ENCODE assay signal across 13 cellular contexts in the genomic region with DNA sequence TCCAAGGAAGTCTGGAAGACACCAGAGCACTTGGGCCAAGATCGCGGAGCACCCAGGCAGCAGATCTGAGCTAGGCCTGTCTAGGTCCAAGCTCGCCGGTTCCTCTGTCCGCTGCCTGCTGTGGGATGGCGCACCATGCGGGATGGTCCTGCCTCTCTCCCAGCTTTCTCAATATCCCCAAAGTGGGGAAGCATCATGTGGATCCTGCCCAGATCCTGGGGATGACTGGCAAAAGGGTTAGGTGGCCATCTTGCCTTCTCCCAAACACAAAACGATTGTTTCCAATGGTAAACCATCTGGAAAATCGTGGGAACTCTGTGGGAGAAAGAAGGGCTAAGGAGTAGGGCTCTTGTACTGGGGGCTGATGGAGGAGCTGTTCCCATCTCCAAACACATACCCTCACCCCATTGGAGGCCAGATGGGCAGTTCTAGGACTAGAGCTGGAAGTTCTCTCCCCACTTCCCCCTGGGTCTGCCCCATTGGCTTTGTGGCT. TPM values are rescaled to one million over a fixed set of nuclear protein-coding genes. Genes with fewer than 3 reads are reported as not detected.
DNase-seq lines count a peak whose midpoint lies in the region; ATAC-seq, FAIRE-seq and TF ChIP-seq lines count a peak whose summit lies in the region.
"Had no signal": no experiment of that assay in that cellular context is flagged by ENCODE, and none has a peak within 500 bp of the region (broad histone marks: within the 10 kb centered on the region; RNA-seq: fewer than 3 reads in every experiment).

No MANE protein-coding gene starts in this region.

- 91% methylated on average over 9 of the region's 9 CpGs; no CpG with 5 or more reads in 1 of the 2 experiments for WGBS in H1 (ENCODE audit: extremely low coverage in 1 of 2, insufficient coverage in 1 of 2, insufficient read length in 1 of 2, insufficient replicate concordance in 2 of 2, low coverage in 1 of 2, low lambda C conversion rate in 2 of 2, missing lambda C conversion rate in 1 of 2), 2 experiments
- no CpG with 5 or more reads among the region's 9 CpGs for WGBS in neuronal stem cell (ENCODE audit: extremely low coverage in 2 of 2, insufficient read length in 2 of 2, insufficient replicate concordance in 1 of 2), 2 donors

- CTCF ChIA-PET in H1 (lab: Charles Lee; ENCODE audit: partially characterized antibody), result interaction anchor here (0.7 to 5.9 kb wide), 14 partner anchors 10 to 376 kb away, joined by 3 to 50 read pairs (median 4); a partner anchor contains a TSS

- peak; percentile 30 for ATAC-seq in HG03066 (IDR thresholded peaks at IDR 0.05; ENCODE audit: low read depth, unreplicated experiment)
- ATAC-seq in GM21390 (IDR thresholded peaks at IDR 0.05; ENCODE audit: unreplicated experiment), result no peak
- ATAC-seq in HG03095 (IDR thresholded peaks at IDR 0.05; ENCODE audit: unreplicated experiment), result no peak

- DNase-seq in H1 (ENCODE audit: low read depth in 1 of 2, low spot score in 2 of 2), result no peak
- no peak for DNase-seq in neuronal stem cell (ENCODE audit: low spot score)
- DNase-seq in WERI-Rb-1, result no peak
- no peak for DNase-seq in G401 (ENCODE audit: low spot score)
- DNase-seq: activated effector memory CD4-positive, alpha-beta T cell treated with Interleukin-2 at 50 U/mL for 16 hours; DMS79 treated with DMSO at 0.1 percent for 48 hours; endodermal cell; NCI-H1105 treated with DMSO at 0.1 percent for 48 hours; NCI-H446 had no signal

- H3K79me2 ChIP-seq in H1 (ENCODE audit: control insufficient read depth in 1 of 2, insufficient read depth in 2 of 2, low read length in 2 of 2), result no peaks in the 10 kb centered on the region; a peak in 1 of 4 replicates

- H3K4me2 ChIP-seq in BLaER1 (peak overlapping the region; percentile 90), H1 (ENCODE audit: insufficient read depth in 1 of 2, low read depth in 2 of 2, low read length in 2 of 2) (no peak overlapping the region), neuronal stem cell (ENCODE audit: insufficient read depth, low read length, poor library complexity, severe bottlenecking) (no peak overlapping the region)

- H3K4me3 ChIP-seq in BLaER1 (0 out of 2 replicates have a peak overlapping the region, but pooled peaks have one; percentile 24), H1 (ENCODE audit: extremely low read depth in 1 of 4, insufficient read depth in 2 of 4, low read depth in 3 of 4, low read length in 4 of 4) (no peak overlapping the region), neuronal stem cell (ENCODE audit: low read length in 2 of 2) (no peak overlapping the region), WERI-Rb-1 (ENCODE audit: low read depth, low read length) (no peak overlapping the region)

- in situ Hi-C loops in G401 (cut with HindIII; ENCODE audit: low sequenced_read_pairs), result no loop called here

- H3K27me3 ChIP-seq in BLaER1 (no peaks in the 10 kb centered on the region), H1 (replicated peaks in 1 of 4; ENCODE audit: control insufficient read depth in 3 of 4, extremely low read depth in 1 of 4, insufficient read depth in 3 of 4, low read length in 3 of 4) (no peaks in the 10 kb centered on the region), neuronal stem cell (ENCODE audit: control insufficient read depth in 3 of 3, insufficient read depth in 3 of 3, low read depth in 1 of 3, low read length in 3 of 3) (peaks cover 0 to 18% (median 0%) of the 10 kb centered on the region in 3 experiments), WERI-Rb-1 (ENCODE audit: insufficient read depth, low read depth, severe bottlenecking) (no peaks in the 10 kb centered on the region)

- H3K9me3 ChIP-seq in BLaER1 (no peaks in the 10 kb centered on the region), H1 (ENCODE audit: insufficient read depth in 2 of 2, low read depth in 1 of 2, low read length in 1 of 2) (no peaks in the 10 kb centered on the region), neuronal stem cell (replicated peaks in 1 of 2; ENCODE audit: control insufficient read depth in 2 of 2, insufficient read depth in 1 of 2, low read depth in 1 of 2, low read length in 2 of 2) (no peaks in the 10 kb centered on the region), WERI-Rb-1 (ENCODE audit: severe bottlenecking) (no peaks in the 10 kb centered on the region)

- POLR2A ChIA-PET in H1 (lab: Charles Lee; ENCODE audit: partially characterized antibody), result interaction anchor here (0.7 to 7.9 kb wide), 11 partner anchors 9 to 49 kb away, joined by 3 to 56 read pairs (median 3); a partner anchor contains a TSS

- H2BK5ac ChIP-seq in H1 (ENCODE audit: low read depth, low read length), result no peak overlapping the region
- H2BK5ac ChIP-seq in neuronal stem cell (ENCODE audit: low read length), result no peak overlapping the region

- H3K79me1 ChIP-seq in H1 (ENCODE audit: low read depth, low read length) (peaks cover 11% of the 10 kb centered on the region), neuronal stem cell (ENCODE audit: low read depth, low read length) (peaks cover 19% of the 10 kb centered on the region)

- H3K9ac ChIP-seq in BLaER1 (peak overlapping the region; percentile 48), H1 (replicated peaks in 1 of 4; ENCODE audit: extremely low read depth in 1 of 4, low read depth in 3 of 4, low read length in 3 of 4) (no peak overlapping the region), neuronal stem cell (ENCODE audit: low read depth, low read length, poor library complexity) (no peak overlapping the region)

- H3K18ac ChIP-seq in H1 (ENCODE audit: extremely low read depth, low read length), result peak overlapping the region; percentile 87; the same call in 1 of the 2 replicates
- peak overlapping the region; percentile 84 for H3K18ac ChIP-seq in neuronal stem cell (ENCODE audit: low read length)

- H3K14ac ChIP-seq in H1 (ENCODE audit: insufficient read length) (no peak overlapping the region), neuronal stem cell (ENCODE audit: low read length) (no peak overlapping the region)

- H4K91ac ChIP-seq in H1 (replicated peaks; ENCODE audit: insufficient read length, low read length) (no peak overlapping the region), neuronal stem cell (ENCODE audit: low read depth, low read length, poor library complexity) (peak overlapping the region; percentile 90)

- H4K8ac ChIP-seq in H1 (ENCODE audit: extremely low read depth, insufficient read depth, low read length) (peak overlapping the region; percentile 60; the same call in 1 of the 2 replicates), neuronal stem cell (ENCODE audit: low read depth, low read length) (peak overlapping the region; percentile 86)

- TF ChIP-seq RAD21 in H1 (IDR thresholded peaks at IDR 0.05 in 1 of 2, conservative IDR thresholded peaks at IDR 0.05 in 1 of 2; ENCODE audit: low read depth in 2 of 2, low read length in 2 of 2), result no peak

- H2BK120ac ChIP-seq in H1 (replicated peaks; ENCODE audit: low read depth, low read length) (no peak overlapping the region), neuronal stem cell (ENCODE audit: low read depth, low read length) (no peak overlapping the region)

- peaks cover 93% of the 10 kb centered on the region for H3K4me1 ChIP-seq in BLaER1
- peaks cover 3 to 50% (median 34%) of the 10 kb centered on the region in 4 experiments for H3K4me1 ChIP-seq in H1 (replicated peaks in 1 of 4; ENCODE audit: control insufficient read depth in 3 of 4, insufficient read depth in 4 of 4, low read length in 3 of 4)
- peaks cover 36 to 41% of the 10 kb centered on the region in 2 donors for H3K4me1 ChIP-seq in neuronal stem cell (ENCODE audit: control insufficient read depth in 2 of 2, insufficient read depth in 1 of 2, low read depth in 1 of 2, low read length in 2 of 2)

- H2BK15ac ChIP-seq in H1 (ENCODE audit: low read length) (no peak overlapping the region), neuronal stem cell (ENCODE audit: low read length) (peak overlapping the region; percentile 89)

- H3K56ac ChIP-seq in H1 (replicated peaks; ENCODE audit: insufficient read length, low read depth, low read length), result no peak overlapping the region

- no peaks in the 10 kb centered on the region; the same call in 1 of the 2 replicates for H3K23me2 ChIP-seq in H1 (ENCODE audit: low read depth, low read length)

- no peak for FAIRE-seq in H1 (lab: Jason Lieb, UNC)

- peak overlapping the region; percentile 72; the same call in 1 of the 2 replicates for H2BK20ac ChIP-seq in H1 (ENCODE audit: low read length)

- H2AK5ac ChIP-seq in H1 (ENCODE audit: low read depth, low read length) (peak overlapping the region; percentile 70; the same call in 1 of the 2 replicates), neuronal stem cell (ENCODE audit: low read depth, low read length) (peak overlapping the region; percentile 88)

- H4K20me1 ChIP-seq in BLaER1 (peaks cover 100% of the 10 kb centered on the region), H1 (replicated peaks in 1 of 2; ENCODE audit: control insufficient read depth in 1 of 2, insufficient read depth in 2 of 2, low read length in 2 of 2) (peaks cover 4 to 15% of the 10 kb centered on the region in 2 experiments)

- no peak for TF ChIP-seq POLR2A in H1 (IDR thresholded peaks at IDR 0.05; ENCODE audit: control extremely low read depth in 1 of 2, low read depth in 2 of 2, low read length in 2 of 2)

- H3K4ac ChIP-seq in H1 (replicated peaks; ENCODE audit: insufficient read length, low read depth, low read length) (no peak overlapping the region), neuronal stem cell (ENCODE audit: low read length) (no peak overlapping the region)

- H4K5ac ChIP-seq in H1 (ENCODE audit: insufficient read length, low read depth, low read length), result no peak overlapping the region

- H3K27ac ChIP-seq in BLaER1, result peak overlapping the region; percentile 81
- H3K27ac ChIP-seq in H1 (ENCODE audit: low read depth, low read length), result no peak overlapping the region
- no peak overlapping the region for H3K27ac ChIP-seq in neuronal stem cell (replicated peaks; ENCODE audit: low read length)
- H3K27ac ChIP-seq in WERI-Rb-1, result no peak overlapping the region; the same call in 1 of the 2 replicates

- no peak for TF ChIP-seq CTCF in H1 (IDR thresholded peaks at IDR 0.05; ENCODE audit: control extremely low read depth in 1 of 3, insufficient read depth in 1 of 3, low read depth in 1 of 3, low read length in 3 of 3)
- TF ChIP-seq CTCF in WERI-Rb-1 (IDR thresholded peaks at IDR 0.05; ENCODE audit: low read depth, low read length), result no peak

- H2AFZ ChIP-seq in H1 (ENCODE audit: low read length) (no peak overlapping the region), neuronal stem cell (ENCODE audit: low read length) (no peak overlapping the region)

- H2BK12ac ChIP-seq in H1 (ENCODE audit: low read depth, low read length), result 0 out of 2 replicates have a peak overlapping the region, but pooled peaks have one; percentile 72
- peak overlapping the region; percentile 80 for H2BK12ac ChIP-seq in neuronal stem cell (ENCODE audit: low read length)

- H3K36me3 ChIP-seq in BLaER1 (peaks cover 45% of the 10 kb centered on the region), H1 (ENCODE audit: control insufficient read depth in 2 of 4, insufficient read depth in 4 of 4, low read length in 3 of 4) (no peaks in the 10 kb centered on the region), neuronal stem cell (replicated peaks in 1 of 2; ENCODE audit: control insufficient read depth in 2 of 2, insufficient read depth in 2 of 2, low read length in 2 of 2) (no peaks in the 10 kb centered on the region), WERI-Rb-1 (peaks cover 13% of the 10 kb centered on the region)

- H3K23ac ChIP-seq in H1 (ENCODE audit: insufficient read length), result no peak overlapping the region
- H3K23ac ChIP-seq in neuronal stem cell (ENCODE audit: low read depth, low read length, poor library complexity), result no peak overlapping the region

- TF ChIP-seq EP300 in H1 (IDR thresholded peaks at IDR 0.05; ENCODE audit: borderline replicate concordance in 1 of 2, low read depth in 2 of 2, low read length in 2 of 2), result no peak

RNA-seq across cellular contexts. Expression of a gene that starts 8.9 kb away (rescaled TPM):
- total RNA-seq in H1 (2021; fragmentation: NEBNext Ultra II Directional; extraction: Animal tissue kit (Norgen Biotek cat#: 25700)), result 22.2 and 22.6 TPM in 2 replicates
- 23.9 and 27.0 TPM in 2 replicates for polyA plus RNA-seq in H1 (2011; rRNA removed)
- polyA plus RNA-seq in H1 (2011; cell fraction: cytosol; rRNA removed), result 30.9 TPM
- 34.6 TPM for polyA plus RNA-seq in H1 (2011; cell fraction: nucleus; rRNA removed)
- polyA plus RNA-seq in H1 (2012, experiment 1 of 2), result 18.6 to 28.0 TPM (median 26.1 TPM) in 4 replicates
- polyA plus RNA-seq in H1 (2012, experiment 2 of 2), result 15.9 TPM
- 14.0 TPM for polyA plus RNA-seq in H1 (2013, experiment 1 of 2)
- polyA plus RNA-seq in H1 (2013, experiment 2 of 2), result 14.8 TPM
- 26.9 and 27.6 TPM in 2 replicates for polyA minus RNA-seq in H1 (2011; rRNA and poly(A)+ RNA removed)
- polyA minus RNA-seq in H1 (2011; cell fraction: cytosol; rRNA and poly(A)+ RNA removed), result 15.3 TPM
- 13.2 TPM for polyA minus RNA-seq in H1 (2011; cell fraction: nucleus; rRNA and poly(A)+ RNA removed)
- polyA plus RNA-seq in neuronal stem cell (2013, experiment 1 of 2), result 7.8 TPM
- polyA plus RNA-seq in neuronal stem cell (2013, experiment 2 of 2), result 7.9 TPM
- total RNA-seq in G401 (2014; rRNA removed; shearing (Covaris generic)), result 14.8 and 18.9 TPM in 2 replicates

RNA-seq across cellular contexts. Expression of a gene that starts 39.6 kb away (rescaled TPM):
- total RNA-seq in H1 (2021; fragmentation: NEBNext Ultra II Directional; extraction: Animal tissue kit (Norgen Biotek cat#: 25700)), result 24.4 and 27.7 TPM in 2 replicates
- 35.1 and 42.4 TPM in 2 replicates for polyA plus RNA-seq in H1 (2011; rRNA removed)
- polyA plus RNA-seq in H1 (2011; cell fraction: cytosol; rRNA removed), result 27.6 TPM
- polyA plus RNA-seq in H1 (2011; cell fraction: nucleus; rRNA removed), result 26.7 TPM
- polyA plus RNA-seq in H1 (2012, experiment 1 of 2), result 18.2 to 28.0 TPM (median 25.3 TPM) in 4 replicates
- 24.2 TPM for polyA plus RNA-seq in H1 (2012, experiment 2 of 2)
- polyA plus RNA-seq in H1 (2013, experiment 1 of 2), result 19.1 TPM
- 22.3 TPM for polyA plus RNA-seq in H1 (2013, experiment 2 of 2)
- 63.8 TPM in 2 replicates for polyA minus RNA-seq in H1 (2011; rRNA and poly(A)+ RNA removed)
- 16.7 TPM for polyA minus RNA-seq in H1 (2011; cell fraction: cytosol; rRNA and poly(A)+ RNA removed)
- polyA minus RNA-seq in H1 (2011; cell fraction: nucleus; rRNA and poly(A)+ RNA removed), result 22.6 TPM
- polyA plus RNA-seq in neuronal stem cell (2013, experiment 1 of 2), result 9.3 TPM
- polyA plus RNA-seq in neuronal stem cell (2013, experiment 2 of 2), result 9.6 TPM
- total RNA-seq in G401 (2014; rRNA removed; shearing (Covaris generic)), result 13.6 and 15.0 TPM in 2 replicates
